14 cellular contexts compared by ENCODE assay signal in the genomic region with DNA sequence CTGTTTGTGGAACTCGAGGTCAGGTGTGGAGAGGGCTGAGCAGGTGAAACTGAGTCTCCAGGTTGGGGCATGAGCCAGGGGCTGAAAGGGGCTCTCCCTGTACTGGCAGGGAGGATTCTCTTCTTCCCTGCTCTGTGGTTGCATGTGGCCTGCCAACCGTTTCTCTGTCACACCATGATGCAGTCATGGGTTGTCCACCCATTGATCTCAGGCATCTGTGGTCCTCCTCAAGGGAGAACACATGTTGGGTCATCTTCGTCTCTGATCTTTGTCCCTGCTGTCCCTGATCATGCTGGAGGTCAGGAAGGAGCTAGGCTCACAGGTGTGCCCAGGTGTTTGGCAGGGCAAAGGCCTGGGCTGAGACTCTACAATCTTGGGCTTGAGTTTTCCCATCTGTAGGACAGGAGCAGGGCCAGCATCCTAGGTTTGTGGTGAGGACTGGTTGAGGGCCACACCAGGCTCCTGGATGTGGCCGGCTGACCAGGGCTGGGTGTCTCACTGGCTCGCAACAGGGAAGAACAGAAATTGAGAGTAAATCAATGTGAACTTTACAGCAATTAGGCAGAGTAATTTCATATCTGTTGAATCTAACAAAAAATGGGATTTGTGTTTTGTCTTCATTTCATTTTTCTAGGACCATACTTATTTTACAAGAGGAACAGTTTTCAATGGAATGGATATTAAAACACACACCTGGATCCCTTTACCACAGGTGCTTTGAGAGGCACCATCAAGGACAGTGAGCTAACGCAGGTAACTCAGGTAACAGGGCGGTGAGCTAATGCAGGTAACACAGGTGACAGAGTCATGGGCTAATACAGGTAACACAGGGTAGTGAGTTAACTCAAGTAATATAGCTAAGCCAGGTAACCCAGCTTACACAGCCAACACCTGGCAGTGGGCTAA. TPM values are rescaled to one million over a fixed set of nuclear protein-coding genes. Genes with fewer than 3 reads are reported as not detected.
A peak's percentile ranks its signal among the peaks of the same experiment; 100 is the strongest.
DNase-seq lines count a peak whose midpoint lies in the region; ATAC-seq and TF ChIP-seq lines count a peak whose summit lies in the region.
"Had no signal": no experiment of that assay in that cellular context is flagged by ENCODE, and none has a peak within 500 bp of the region (broad histone marks: within the 10 kb centered on the region; RNA-seq: fewer than 3 reads in every experiment).

No MANE protein-coding gene starts in this region.

- ATAC-seq in HG02981 (IDR thresholded peaks at IDR 0.05; ENCODE audit: unreplicated experiment): no peak
- ATAC-seq: activated CD8-positive, alpha-beta memory T cell treated with anti-CD3 and anti-CD28 coated beads, Interleukin-2, amount 10 ng/mL, durations not matched to agents 7 days and 5 days had no signal

- H3F3A ChIP-seq in GM23248 (ENCODE audit: insufficient read depth): peaks cover 40% of the 10 kb centered on the region

- peak; percentile 43 for DNase-seq in GM23248
- DNase-seq in RWPE1 (ENCODE audit: low spot score): no peak
- no peak for DNase-seq in epithelial cell of prostate (ENCODE audit: low read depth, low spot score)
- DNase-seq in CD8-positive, alpha-beta memory T cell: no peak
- DNase-seq in activated naive CD4-positive, alpha-beta T cell (lab: John Stamatoyannopoulos, UW): no peak
- no peak for DNase-seq in HuH-7.5 (ENCODE audit: low spot score)
- DNase-seq: activated B cell treated with CpG ODN at 0.5 μM for 24 hours; activated CD8-positive, alpha-beta memory T cell treated with anti-CD3 and anti-CD28 coated beads, Interleukin-2, amount 10 ng/mL, durations not matched to agents 7 days and 5 days; NCI-H1694 treated with DMSO at 0.1 percent for 48 hours; NCI-H510A; sigmoid colon had no signal

- in situ Hi-C loops in GM23248 (cut with MboI): no loop called here

- TF ChIP-seq CTCF in RWPE1 (conservative IDR thresholded peaks at IDR 0.05; ENCODE audit: low read depth): no peak

- no peaks in the 10 kb centered on the region for H4K20me1 ChIP-seq in GM23248 (ENCODE audit: insufficient read depth)

- no peak overlapping the region for H2AFZ ChIP-seq in GM23248

- H3K27me3 Mint-ChIP-seq in CD8-positive, alpha-beta memory T cell: no peaks in the 10 kb centered on the region
- H3K27me3 Mint-ChIP-seq: activated B cell treated with CpG ODN at 0.5 μM for 24 hours; activated CD8-positive, alpha-beta memory T cell treated with anti-CD3 and anti-CD28 coated beads, Interleukin-2, amount 10 ng/mL, durations not matched to agents 7 days and 5 days had no signal

- H3K4me1 ChIP-seq in GM23248 (ENCODE audit: insufficient read depth): peaks cover 46% of the 10 kb centered on the region
- H3K4me1 ChIP-seq in skeletal muscle satellite cell (ENCODE audit: control insufficient read depth, insufficient read depth, low read length): peaks cover 45% of the 10 kb centered on the region
- no peaks in the 10 kb centered on the region for H3K4me1 ChIP-seq in CD8-positive, alpha-beta memory T cell (ENCODE audit: insufficient read depth, low read length)

- H3K9me2 ChIP-seq in GM23248 (ENCODE audit: insufficient read depth): no peaks in the 10 kb centered on the region

- POLR2A ChIA-PET in RWPE1 (lab: Yijun Ruan, JAX; ENCODE audit: low non-redundant PET): no interaction called here
- POLR2A ChIA-PET in CD8-positive, alpha-beta memory T cell (lab: Charles Lee): no interaction called here

- peak overlapping the region; percentile 99 for H3K27ac ChIP-seq in GM23248
- peak overlapping the region; percentile 93 for H3K27ac ChIP-seq in RWPE1
- peak overlapping the region; percentile 65 for H3K27ac ChIP-seq in epithelial cell of prostate
- no peak overlapping the region for H3K27ac ChIP-seq in CD8-positive, alpha-beta memory T cell (ENCODE audit: low read depth, low read length)

- peak overlapping the region; percentile 84 for H3K9ac ChIP-seq in GM23248
- peak overlapping the region; percentile 86 for H3K9ac ChIP-seq in skeletal muscle satellite cell (ENCODE audit: low read depth, low read length)

- H3K4me3 ChIP-seq in GM23248: no peak overlapping the region
- H3K4me3 ChIP-seq in skeletal muscle satellite cell (ENCODE audit: low read length): no peak overlapping the region
- no peak overlapping the region for H3K4me3 ChIP-seq in CD8-positive, alpha-beta memory T cell (ENCODE audit: low read length)
- H3K4me3 ChIP-seq: sigmoid colon had no signal

- H3K27me3 ChIP-seq in GM23248 (replicated peaks; ENCODE audit: insufficient read depth) (no peaks in the 10 kb centered on the region), skeletal muscle satellite cell (ENCODE audit: control insufficient read depth, insufficient read depth, low read length) (no peaks in the 10 kb centered on the region)
- no peaks in the 10 kb centered on the region for H3K27me3 ChIP-seq in CD8-positive, alpha-beta memory T cell (ENCODE audit: insufficient read depth, low read length, poor library complexity, severe bottlenecking)
- H3K27me3 ChIP-seq: sigmoid colon had no signal

- H3K36me3 ChIP-seq in GM23248 (ENCODE audit: low read depth) (no peaks in the 10 kb centered on the region), skeletal muscle satellite cell (ENCODE audit: insufficient read depth, low read length) (no peaks in the 10 kb centered on the region)
- no peaks in the 10 kb centered on the region for H3K36me3 ChIP-seq in CD8-positive, alpha-beta memory T cell (ENCODE audit: insufficient read depth, low read length)
- H3K36me3 ChIP-seq: sigmoid colon had no signal

- H3K9me3 Mint-ChIP-seq in CD8-positive, alpha-beta memory T cell: peaks cover 0 to 3% (median 0%) of the 10 kb centered on the region in 5 donors

- H3K36me3 Mint-ChIP-seq in CD8-positive, alpha-beta memory T cell: peaks cover 0 to 24% (median 0%) of the 10 kb centered on the region in 3 donors
- H3K36me3 Mint-ChIP-seq: activated CD8-positive, alpha-beta memory T cell treated with anti-CD3 and anti-CD28 coated beads, Interleukin-2, amount 10 ng/mL, durations not matched to agents 7 days and 5 days; memory B cell had no signal

- no peak overlapping the region for H3K4me3 Mint-ChIP-seq in CD8-positive, alpha-beta memory T cell
- H3K4me3 Mint-ChIP-seq: activated B cell treated with CpG ODN at 0.5 μM for 24 hours; activated CD8-positive, alpha-beta memory T cell treated with anti-CD3 and anti-CD28 coated beads, Interleukin-2, amount 10 ng/mL, durations not matched to agents 7 days and 5 days; memory B cell had no signal

- WGBS in GM23248 (ENCODE audit: low coverage in 1 of 2, low lambda C conversion rate in 2 of 2, missing lambda C conversion rate in 2 of 2), 2 experiments: 91 to 93% methylated on average over 7 of the region's 7 CpGs

- H3K4me2 ChIP-seq in GM23248 (ENCODE audit: unreplicated experiment): peak overlapping the region; percentile 59
- H3K4me2 ChIP-seq in skeletal muscle satellite cell (ENCODE audit: low read length): peak overlapping the region; percentile 74

- CTCF ChIA-PET in RWPE1 (lab: Yijun Ruan, JAX): no interaction called here
- CTCF ChIA-PET in CD8-positive, alpha-beta memory T cell (lab: Charles Lee): no interaction called here

- no peaks in the 10 kb centered on the region for H3K4me1 Mint-ChIP-seq in CD8-positive, alpha-beta memory T cell
- H3K4me1 Mint-ChIP-seq: activated B cell treated with CpG ODN at 0.5 μM for 24 hours; activated CD8-positive, alpha-beta memory T cell treated with anti-CD3 and anti-CD28 coated beads, Interleukin-2, amount 10 ng/mL, durations not matched to agents 7 days and 5 days; memory B cell had no signal

- H3K79me2 ChIP-seq in GM23248 (ENCODE audit: insufficient read depth): no peaks in the 10 kb centered on the region

- no peak overlapping the region for H3K27ac Mint-ChIP-seq in CD8-positive, alpha-beta memory T cell
- H3K27ac Mint-ChIP-seq: activated B cell treated with CpG ODN at 0.5 μM for 24 hours; activated CD8-positive, alpha-beta memory T cell treated with anti-CD3 and anti-CD28 coated beads, Interleukin-2, amount 10 ng/mL, durations not matched to agents 7 days and 5 days; memory B cell had no signal

- no peaks in the 10 kb centered on the region for H3K9me3 ChIP-seq in GM23248 (ENCODE audit: low read depth)
- no peaks in the 10 kb centered on the region for H3K9me3 ChIP-seq in skeletal muscle satellite cell (replicated peaks; ENCODE audit: low read length)
- no peaks in the 10 kb centered on the region for H3K9me3 ChIP-seq in CD8-positive, alpha-beta memory T cell (ENCODE audit: low read length)
- H3K9me3 ChIP-seq: sigmoid colon had no signal

RNA-seq across cellular contexts. Expression of gene IGFBP3, which starts 58.5 kb away (rescaled TPM):
- total RNA-seq in GM23248 (2014; rRNA removed; shearing (Covaris generic)): 29,310 and 34,986 TPM in 2 replicates
- 17,437 and 17,601 TPM in 2 replicates for polyA plus RNA-seq in GM23248 (2016; fragmentation: Nextera tagmentation; extraction: Ambion mirVana)
- total RNA-seq in skeletal muscle satellite cell (2012; rRNA removed): 123 and 234 TPM in 2 replicates
- 1 to 10 TPM; 3.5 to 4.5 TPM for total RNA-seq in CD8-positive, alpha-beta memory T cell
- 11.1 TPM for polyA plus RNA-seq in CD8-positive, alpha-beta memory T cell
- total RNA-seq: activated B cell treated with CpG ODN at 0.5 μM for 24 hours had no signal

Comparison
In these comparisons a context has a peak if more than half of its experiments do, and no peak if none do; other contexts are left out.
1. RNA of gene IGFBP3, which starts 58.5 kb away (total RNA-seq): 29,310 to 34,986 TPM in GM23248; 3.5 to 4.5 TPM in CD8-positive, alpha-beta memory T cell; every median in the first group is over 1,000 times any median in the second.